Comparison of ENCODE assay signal across 8 cellular contexts in genomic region chr21:36966846-36967657, GRCh38. TPM values are rescaled to one million over a fixed set of nuclear protein-coding genes. Genes with fewer than 3 reads are reported as not detected.
DNase-seq lines count a peak whose midpoint lies in the region; ATAC-seq and TF ChIP-seq lines count a peak whose summit lies in the region.

No MANE protein-coding gene starts in this region.

- WGBS in lung, 2 donors, result 16% methylated on average over 29 to 30 of the region's 30 CpGs

- H3K27ac ChIP-seq in lung (ENCODE audit: low read depth in 1 of 2, low read length in 1 of 2) (peak overlapping the region; percentile 69 to 91), upper lobe of right lung (peak overlapping the region; percentile 82)

- H3K4me1 ChIP-seq in lung (ENCODE audit: control insufficient read depth in 2 of 2, insufficient read depth in 2 of 2, low read length in 2 of 2), result peaks cover 0 to 3% of the 10 kb centered on the region in 2 donors
- H3K4me1 ChIP-seq in upper lobe of right lung, result peaks cover 14% of the 10 kb centered on the region

- ATAC-seq in GM21717 (IDR thresholded peaks at IDR 0.05; ENCODE audit: unreplicated experiment) (peak; percentile 31), lung (ENCODE audit: insufficient read depth, low FRiP score) (peak; percentile 10), upper lobe of right lung (no peak), HG03097 (IDR thresholded peaks at IDR 0.05; ENCODE audit: low FRiP score, unreplicated experiment) (no peak)

- H3K4me1 Mint-ChIP-seq in MCF 10A (ENCODE audit: insufficient read depth, unreplicated experiment), result peaks cover 12% of the 10 kb centered on the region

- CTCF ChIA-PET in MCF 10A (lab: Yijun Ruan, JAX), result interaction anchor here (0.6 to 2.3 kb wide), 6 partner anchors 9 to 208 kb away, joined by 3 to 10 read pairs (median 3); no protein-coding TSS in a partner anchor

- H3K36me3 ChIP-seq in lung (ENCODE audit: control insufficient read depth in 2 of 2, insufficient read depth in 2 of 2, low read length in 2 of 2), result no peaks in the 10 kb centered on the region
- H3K36me3 ChIP-seq in upper lobe of right lung, result no peaks in the 10 kb centered on the region

- H3K27me3 ChIP-seq in lung (ENCODE audit: control insufficient read depth, insufficient read depth) (no peaks in the 10 kb centered on the region), upper lobe of right lung (no peaks in the 10 kb centered on the region)

- no peaks in the 10 kb centered on the region for H3K27me3 Mint-ChIP-seq in MCF 10A (ENCODE audit: insufficient read depth, unreplicated experiment)

- TF ChIP-seq CTCF in MCF 10A (IDR thresholded peaks at IDR 0.05; ENCODE audit: unreplicated experiment) (no peak), lung (IDR thresholded peaks at IDR 0.05; ENCODE audit: control extremely low read depth, extremely low read depth) (no peak), upper lobe of right lung (IDR thresholded peaks at IDR 0.05) (no peak)

- H3K4me3 ChIP-seq in lung (peak overlapping the region; percentile 59), upper lobe of right lung (peak overlapping the region; percentile 61)

- DNase-seq in ELR (ENCODE audit: low read depth) (peak; percentile 15), NAMALWA (ENCODE audit: low spot score) (peak; percentile 27), MCF 10A (ENCODE audit: unreplicated experiment) (peak; percentile 16), lung (ENCODE audit: low spot score) (no peak), upper lobe of right lung (no peak)
- no peak for DNase-seq in activated effector memory CD4-positive, alpha-beta T cell treated with anti-CD3 and anti-CD28 coated beads, Interleukin-2, amount 50 U/mL, for 16 hours

- BruUV-seq in MCF 10A (replicated peaks; lab: Mats Ljungman, UMichigan), result TSS peak; percentile 54

- H3K9me3 ChIP-seq in lung (ENCODE audit: control insufficient read depth in 2 of 2, insufficient read depth in 1 of 2, low read length in 1 of 2), result no peaks in the 10 kb centered on the region
- H3K9me3 ChIP-seq in upper lobe of right lung, result no peaks in the 10 kb centered on the region

- H3K4me3 Mint-ChIP-seq in MCF 10A (ENCODE audit: unreplicated experiment), result peak overlapping the region; percentile 78

- POLR2A ChIA-PET in MCF 10A (lab: Yijun Ruan, JAX), result interaction anchor here (0.7 to 1.6 kb wide), 3 partner anchors 23 to 852 kb away, joined by 3 to 6 read pairs (median 5); no protein-coding TSS in a partner anchor

- no peaks in the 10 kb centered on the region for H3K9me3 Mint-ChIP-seq in MCF 10A (ENCODE audit: unreplicated experiment)

- intact Hi-C loops in MCF 10A (cut with micrococcal nuclease), result no loop called here
- intact Hi-C loops in upper lobe of right lung (cut with DNase I), result no loop called here

- H3K27ac Mint-ChIP-seq in MCF 10A (ENCODE audit: low read depth, unreplicated experiment), result no peak overlapping the region

- H3K36me3 Mint-ChIP-seq in MCF 10A (ENCODE audit: insufficient read depth, unreplicated experiment), result peaks cover 2% of the 10 kb centered on the region

RNA-seq across cellular contexts. Expression of gene HLCS, which starts 0.6 kb away (rescaled TPM):
- total RNA-seq in MCF 10A (2022) (45.1 and 46.1 TPM in 2 replicates), lung (10 to 100 TPM; 27.1 to 28.8 TPM), upper lobe of right lung (16.0 TPM)
- polyA plus RNA-seq in lung, result 1 to 10 TPM; 5.0 to 7.8 TPM

RNA-seq across cellular contexts. Expression of gene RIPPLY3, which starts 39.5 kb away (rescaled TPM):
- total RNA-seq in MCF 10A (2022), result not detected in 2 replicates
- total RNA-seq in lung, result 1 to 10 TPM in 1 of 2 donors, under 1 TPM in 1; 0.18 to 2.1 TPM
- polyA plus RNA-seq in lung, result under 1 TPM; 0.22 to 0.93 TPM
- total RNA-seq in upper lobe of right lung, result not detected

Comparison
In these comparisons a context has a peak if more than half of its experiments do, and no peak if none do; other contexts are left out.
1. DNase-seq: peak in ELR (single experiment), NAMALWA (single experiment) and MCF 10A (single experiment); none in lung (single experiment), upper lobe of right lung (single experiment) and activated effector memory CD4-positive, alpha-beta T cell treated with anti-CD3 and anti-CD28 coated beads, Interleukin-2, amount 50 U/mL, for 16 hours (single experiment).
2. ATAC-seq: peak in GM21717 (single experiment) and lung (single experiment); none in upper lobe of right lung (single experiment) and HG03097 (single experiment).